In genomic region chr10:79223001-79223345, GRCh38 we compare ENCODE assay signal across 10 cellular contexts.
DNase-seq lines count a peak whose midpoint lies in the region; ATAC-seq and TF ChIP-seq lines count a peak whose summit lies in the region.
"Had no signal": no experiment of that assay in that cellular context is flagged by ENCODE, and none has a peak within 500 bp of the region (broad histone marks: within the 10 kb centered on the region; RNA-seq: fewer than 3 reads in every experiment).

No MANE protein-coding gene starts in this region.

- H3K4me3 ChIP-seq in AG04450 (ENCODE audit: low read depth, low read length) (no peak overlapping the region), body of pancreas (no peak overlapping the region), liver (ENCODE audit: low read depth in 1 of 3, low read length in 3 of 3) (no peak overlapping the region), prostate gland (no peak overlapping the region)

- H3K27ac ChIP-seq in AG04450 (ENCODE audit: low read depth, low read length) (peak overlapping the region; percentile 57), body of pancreas (peak overlapping the region; percentile 85 to 91 (median 90)), liver (ENCODE audit: low read depth in 1 of 2, low read length in 2 of 2) (peak overlapping the region; percentile 36 to 63), prostate gland (peak overlapping the region; percentile 47 to 67)

- POLR2A ChIA-PET in AG04450 (lab: Yijun Ruan, JAX), result no interaction called here

- CTCF ChIA-PET in AG04450 (lab: Charles Lee), result no interaction called here

- no peaks in the 10 kb centered on the region for H3K27me3 ChIP-seq in AG04450 (ENCODE audit: control insufficient read depth, insufficient read depth, low read length)
- no peaks in the 10 kb centered on the region for H3K27me3 ChIP-seq in body of pancreas
- no peaks in the 10 kb centered on the region for H3K27me3 ChIP-seq in liver (ENCODE audit: control insufficient read depth in 4 of 4, insufficient read depth in 4 of 4, low read length in 3 of 4)
- H3K27me3 ChIP-seq in prostate gland (replicated peaks; ENCODE audit: insufficient read depth), result no peaks in the 10 kb centered on the region

- intact Hi-C loops in body of pancreas (cut with DNase I) (no loop called here), prostate gland (cut with DNase I) (loop anchor here (5.0 kb wide), 1 partner anchor 49 kb away; no protein-coding TSS in a partner anchor)

- 33 to 37% methylated on average over 10 to 11 of the region's 11 CpGs for WGBS in body of pancreas, 2 donors
- WGBS in liver, result 82% methylated on average over 11 of the region's 11 CpGs
- WGBS in prostate gland, result 61% methylated on average over 11 of the region's 11 CpGs

- TF ChIP-seq RAD21 in liver (IDR thresholded peaks at IDR 0.05), result no peak

- TF ChIP-seq POLR2A in body of pancreas (IDR thresholded peaks at IDR 0.05) (no peak), prostate gland (IDR thresholded peaks at IDR 0.05) (no peak)

- ATAC-seq in body of pancreas, result no peak
- no peak for ATAC-seq in HG03460 (IDR thresholded peaks at IDR 0.05; ENCODE audit: unreplicated experiment)

- no peak for DNase-seq in AG04450 (ENCODE audit: low read depth, low spot score)
- DNase-seq in body of pancreas, result no peak
- no peak for DNase-seq in prostate gland (ENCODE audit: low spot score)
- no peak for DNase-seq in ACHN
- DNase-seq in OCI-M1 (lab: John Stamatoyannopoulos, UW), result no peak
- DNase-seq in stimulated activated CD4-positive, alpha-beta T cell treated with anti-CD3 and anti-CD28 coated beads, Interleukin-4, amount 100 ng/mL, for 24 hours, result no peak
- DNase-seq: activated CD4-positive, alpha-beta T cell treated with anti-CD3 and anti-CD28 coated beads for 4 hours; NCI-H748 treated with DMSO at 0.1 percent for 48 hours had no signal

- in situ Hi-C loops in ACHN (cut with HindIII; ENCODE audit: low pct_ligation_motif_present, low pct_unique_long_range_greater_than_20kb, low sequenced_read_pairs), result no loop called here

- H3K4me1 ChIP-seq in body of pancreas (peaks cover 54% of the 10 kb centered on the region), liver (ENCODE audit: control insufficient read depth in 4 of 4, insufficient read depth in 4 of 4, low read length in 3 of 4) (peaks cover 0 to 12% (median 3%) of the 10 kb centered on the region in 4 donors), prostate gland (replicated peaks) (peaks cover 5% of the 10 kb centered on the region)

- H3K9ac ChIP-seq in liver (ENCODE audit: low read depth in 1 of 2, low read length in 2 of 2), result no peak overlapping the region

- no peaks in the 10 kb centered on the region for H3K36me3 ChIP-seq in body of pancreas (replicated peaks in 1 of 2; ENCODE audit: insufficient read depth in 1 of 2, low read depth in 2 of 2)
- peaks cover 0 to 12% (median 6%) of the 10 kb centered on the region in 4 donors for H3K36me3 ChIP-seq in liver (ENCODE audit: control insufficient read depth in 4 of 4, insufficient read depth in 3 of 4, low read depth in 1 of 4, low read length in 3 of 4)
- no peaks in the 10 kb centered on the region for H3K36me3 ChIP-seq in prostate gland

- TF ChIP-seq CTCF in AG04450 (IDR thresholded peaks at IDR 0.05; ENCODE audit: low read depth, low read length) (no peak), body of pancreas (IDR thresholded peaks at IDR 0.05) (no peak), liver (IDR thresholded peaks at IDR 0.05; ENCODE audit: low read depth, low read length, missing input control) (no peak), prostate gland (IDR thresholded peaks at IDR 0.05) (no peak)

- H3K9me3 ChIP-seq in AG04450 (ENCODE audit: control insufficient read depth, insufficient read depth, low read length) (no peaks in the 10 kb centered on the region; the same call in 1 of the 2 replicates), body of pancreas (no peaks in the 10 kb centered on the region), liver (ENCODE audit: control insufficient read depth in 4 of 4, low read length in 3 of 4) (no peaks in the 10 kb centered on the region), prostate gland (no peaks in the 10 kb centered on the region)

TF ChIP-seq in liver, 16 proteins besides CTCF, POLR2A, EP300 and RAD21:
- TF ChIP-seq NR2F2 (IDR thresholded peaks at IDR 0.05), result no peak
- no peak for TF ChIP-seq GABPA (IDR thresholded peaks at IDR 0.05 in 1 of 2, conservative IDR thresholded peaks at IDR 0.05 in 1 of 2)
- TF ChIP-seq ZBTB33 (IDR thresholded peaks at IDR 0.05), result no peak
- no peak for TF ChIP-seq MAX (IDR thresholded peaks at IDR 0.05)
